8 cellular contexts compared by ENCODE assay signal in the genomic region with DNA sequence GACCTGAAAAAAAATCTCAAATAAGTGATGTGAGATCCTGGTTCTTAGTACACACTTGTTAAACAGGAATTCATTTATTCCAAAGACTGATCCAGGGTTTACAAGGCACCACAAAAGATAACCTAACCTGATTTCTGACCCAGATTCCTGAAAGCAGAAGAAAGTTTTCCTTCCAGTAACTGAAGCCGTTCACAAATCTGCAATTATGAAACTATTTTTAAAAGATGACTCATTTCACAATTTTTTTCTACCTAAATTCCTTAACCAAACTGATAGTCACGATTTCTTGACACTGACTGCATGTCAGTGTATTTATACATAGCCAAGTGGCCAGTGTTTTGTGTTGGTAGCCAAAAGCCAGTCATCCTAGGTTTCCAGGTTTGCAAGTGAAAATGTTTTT. TPM values are rescaled to one million over a fixed set of nuclear protein-coding genes. Genes with fewer than 3 reads are reported as not detected.
DNase-seq lines count a peak whose midpoint lies in the region; ATAC-seq and TF ChIP-seq lines count a peak whose summit lies in the region.

No MANE protein-coding gene starts in this region.

- H3K4me1 Mint-ChIP-seq in activated naive CD8-positive, alpha-beta T cell treated with anti-CD3 and anti-CD28 coated beads, Interleukin-2, amount 50 U/mL, for 24 hours: peaks cover 36% of the 10 kb centered on the region
- H3K4me1 Mint-ChIP-seq in endodermal cell: peaks cover 7% of the 10 kb centered on the region

- peaks cover 8% of the 10 kb centered on the region for H3K36me3 Mint-ChIP-seq in activated naive CD8-positive, alpha-beta T cell treated with anti-CD3 and anti-CD28 coated beads, Interleukin-2, amount 50 U/mL, for 24 hours (ENCODE audit: low read depth)
- no peaks in the 10 kb centered on the region for H3K36me3 Mint-ChIP-seq in endodermal cell (ENCODE audit: low read depth)

- H3K9ac ChIP-seq in endodermal cell (ENCODE audit: extremely low read depth, low read length, poor library complexity, severe bottlenecking): no peak overlapping the region

- no peaks in the 10 kb centered on the region for H3K79me2 ChIP-seq in osteoblast (ENCODE audit: insufficient read depth, low read length)

- no peaks in the 10 kb centered on the region for H3K27me3 Mint-ChIP-seq in activated naive CD8-positive, alpha-beta T cell treated with anti-CD3 and anti-CD28 coated beads, Interleukin-2, amount 50 U/mL, for 24 hours
- H3K27me3 Mint-ChIP-seq in endodermal cell (ENCODE audit: insufficient read depth): peaks cover 4% of the 10 kb centered on the region

- peaks cover 7% of the 10 kb centered on the region for H3K9me3 Mint-ChIP-seq in activated naive CD8-positive, alpha-beta T cell treated with anti-CD3 and anti-CD28 coated beads, Interleukin-2, amount 50 U/mL, for 24 hours
- no peaks in the 10 kb centered on the region for H3K9me3 Mint-ChIP-seq in endodermal cell

- H3K27ac Mint-ChIP-seq in activated naive CD8-positive, alpha-beta T cell treated with anti-CD3 and anti-CD28 coated beads, Interleukin-2, amount 50 U/mL, for 24 hours: no peak overlapping the region
- H3K27ac Mint-ChIP-seq in endodermal cell: no peak overlapping the region

- ATAC-seq in GM18867 (IDR thresholded peaks at IDR 0.05; ENCODE audit: unreplicated experiment) (peak; percentile 36), HG02852 (IDR thresholded peaks at IDR 0.05; ENCODE audit: unreplicated experiment) (peak; percentile 39)
- ATAC-seq in activated naive CD8-positive, alpha-beta T cell treated with anti-CD3 and anti-CD28 coated beads, Interleukin-2, amount 50 U/mL, for 24 hours: peak; percentile 35

- H3K36me3 ChIP-seq in osteoblast (ENCODE audit: insufficient read depth, low read length): no peaks in the 10 kb centered on the region
- H3K36me3 ChIP-seq in endodermal cell (ENCODE audit: control insufficient read depth, insufficient read depth, low read length): no peaks in the 10 kb centered on the region

- peaks cover 10% of the 10 kb centered on the region for H3K4me1 ChIP-seq in osteoblast (ENCODE audit: insufficient read depth, low read length)
- H3K4me1 ChIP-seq in endodermal cell (ENCODE audit: control insufficient read depth, insufficient read depth, low read length): no peaks in the 10 kb centered on the region

- H4K20me1 ChIP-seq in osteoblast (ENCODE audit: insufficient read depth, low read length): no peaks in the 10 kb centered on the region

- H3K27me3 ChIP-seq in osteoblast (ENCODE audit: insufficient read depth, low read length): no peaks in the 10 kb centered on the region
- no peaks in the 10 kb centered on the region for H3K27me3 ChIP-seq in endodermal cell (ENCODE audit: control insufficient read depth, insufficient read depth, low read length, poor library complexity, severe bottlenecking)

- no peak overlapping the region for H3K27ac ChIP-seq in osteoblast (ENCODE audit: low read depth, low read length)
- H3K27ac ChIP-seq in endodermal cell (ENCODE audit: low read depth, low read length): no peak overlapping the region

- DNase-seq in activated naive CD8-positive, alpha-beta T cell treated with anti-CD3 and anti-CD28 coated beads, Interleukin-2, amount 50 U/mL, for 24 hours: no peak
- DNase-seq in osteoblast (ENCODE audit: insufficient read length, low spot score, missing footprints) (no peak), endodermal cell (no peak), GM13976 (ENCODE audit: low spot score) (no peak), C1 segment of cervical spinal cord (lab: John Stamatoyannopoulos, UW) (no peak), HPDE6-E6E7 (ENCODE audit: extremely low spot score) (no peak)

- peak overlapping the region; percentile 16 for H3K4me3 Mint-ChIP-seq in activated naive CD8-positive, alpha-beta T cell treated with anti-CD3 and anti-CD28 coated beads, Interleukin-2, amount 50 U/mL, for 24 hours
- H3K4me3 Mint-ChIP-seq in endodermal cell: no peak overlapping the region

- no peaks in the 10 kb centered on the region for H3K9me3 ChIP-seq in osteoblast (ENCODE audit: low read depth, low read length)
- no peaks in the 10 kb centered on the region for H3K9me3 ChIP-seq in endodermal cell (ENCODE audit: control insufficient read depth, low read length)

- 93% methylated on average over 2 of the region's 2 CpGs; no CpG with 5 or more reads in 1 of the 2 experiments for WGBS in endodermal cell (ENCODE audit: insufficient coverage in 1 of 2, insufficient read length in 1 of 2), 2 experiments

- in situ Hi-C loops in GM13976 (cut with MboI; ENCODE audit: low sequenced_read_pairs, unreplicated experiment): no loop called here

- peak overlapping the region; percentile 8 for H3K4me2 ChIP-seq in osteoblast (ENCODE audit: insufficient read depth, low read length)

- no peak for TF ChIP-seq CTCF in osteoblast (IDR thresholded peaks at IDR 0.05; ENCODE audit: extremely low read depth, low read depth, low read length)
- no peak for TF ChIP-seq CTCF in endodermal cell (conservative IDR thresholded peaks at IDR 0.05)
- no peak for TF ChIP-seq CTCF in GM13976 (IDR thresholded peaks at IDR 0.05; ENCODE audit: borderline replicate concordance, control extremely low read depth, extremely low read depth, insufficient read depth, missing control alignments)

- no peak overlapping the region for H3K4me3 ChIP-seq in osteoblast (ENCODE audit: insufficient read depth, low read length)
- H3K4me3 ChIP-seq in endodermal cell (ENCODE audit: low read length): no peak overlapping the region

- H2AFZ ChIP-seq in osteoblast (ENCODE audit: low read length): no peak overlapping the region

RNA-seq across cellular contexts. Expression of gene SLC9A9, which starts 17.1 kb away (rescaled TPM):
- 6.5 and 8.3 TPM in 2 replicates for total RNA-seq in osteoblast
- 1 to 10 TPM; 1.3 to 3.7 TPM for total RNA-seq in endodermal cell
- polyA plus RNA-seq in endodermal cell (2013, experiment 1 of 2): 1.5 TPM
- polyA plus RNA-seq in endodermal cell (2013, experiment 2 of 2): 1.9 TPM
